Comparison of ENCODE assay signal across 20 cellular contexts in the genomic region with DNA sequence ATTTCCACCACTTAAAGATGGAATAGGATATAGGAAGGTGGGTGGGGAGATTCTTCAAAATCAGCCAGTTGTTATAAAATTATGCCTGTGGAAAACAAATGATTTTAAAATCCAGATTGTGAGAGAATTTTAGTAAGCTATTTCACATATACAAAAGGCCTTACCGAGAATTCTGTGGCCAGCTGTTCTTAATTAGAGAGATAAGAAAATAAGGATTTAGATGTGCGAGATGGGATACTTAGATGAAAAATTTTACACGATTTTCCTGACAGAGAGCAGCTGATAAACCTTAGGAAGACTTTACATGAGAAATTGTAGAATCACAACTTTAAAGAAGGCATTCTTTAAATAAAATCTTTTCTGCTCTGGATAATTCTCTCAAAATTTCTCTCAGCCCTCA.
"Had no signal": no experiment of that assay in that cellular context is flagged by ENCODE, and none has a peak within 500 bp of the region (broad histone marks: within the 10 kb centered on the region; RNA-seq: fewer than 3 reads in every experiment).

No MANE protein-coding gene starts in this region.

- H3K36me3 Mint-ChIP-seq: activated naive CD4-positive, alpha-beta T cell treated with anti-CD3 and anti-CD28 coated beads, Interleukin-2, amount 50 U/mL, for 24 hours; brain had no signal

- H3K9me3 ChIP-seq: pancreas, psoas muscle, right atrium auricular region had no signal

- H3K27ac Mint-ChIP-seq: activated CD8-positive, alpha-beta T cell treated with anti-CD3 and anti-CD28 coated beads, Interleukin-2, amount 10 ng/mL, durations not matched to agents 7 days and 5 days; activated naive CD4-positive, alpha-beta T cell treated with anti-CD3 and anti-CD28 coated beads, Interleukin-2, amount 50 U/mL, for 24 hours; activated T-helper 1 cell treated with anti-CD3 and anti-CD28 coated beads, Interleukin-12 subunit alpha, Interleukin-12 subunit beta, Interleukin-2, Interleukin-4 antibody, amounts not matched to agents 30 ng/mL and 10 ng/mL and 1 ng/mL, durations not matched to agents 14 hours and 24 hours and 36 hours; brain had no signal

- H3K36me3 ChIP-seq: pancreas, right atrium auricular region, WERI-Rb-1 had no signal

- H3K4me1 Mint-ChIP-seq: activated naive CD4-positive, alpha-beta T cell treated with anti-CD3 and anti-CD28 coated beads, Interleukin-2, amount 50 U/mL, for 24 hours had no signal

- H3K4me3 ChIP-seq: pancreas, psoas muscle, right atrium auricular region had no signal

- H3K9me3 Mint-ChIP-seq: activated naive CD4-positive, alpha-beta T cell treated with anti-CD3 and anti-CD28 coated beads, Interleukin-2, amount 50 U/mL, for 24 hours; activated T-helper 1 cell treated with anti-CD3 and anti-CD28 coated beads, Interleukin-12 subunit alpha, Interleukin-12 subunit beta, Interleukin-2, Interleukin-4 antibody, amounts not matched to agents 30 ng/mL and 10 ng/mL and 1 ng/mL, durations not matched to agents 14 hours and 24 hours and 36 hours; nephron had no signal

- ATAC-seq: activated CD8-positive, alpha-beta T cell treated with anti-CD3 and anti-CD28 coated beads, Interleukin-2, amount 10 ng/mL, durations not matched to agents 7 days and 5 days; left lobe of liver; pancreas; psoas muscle; stimulated activated naive CD8-positive, alpha-beta T cell treated with anti-CD3 and anti-CD28 coated beads, Interleukin-15, Interleukin-2, amounts not matched to agents 100 U/mL and 50 U/mL, for 24 hours had no signal

- H3K4me3 Mint-ChIP-seq: activated CD8-positive, alpha-beta T cell treated with anti-CD3 and anti-CD28 coated beads, Interleukin-2, amount 10 ng/mL, durations not matched to agents 7 days and 5 days; activated naive CD4-positive, alpha-beta T cell treated with anti-CD3 and anti-CD28 coated beads, Interleukin-2, amount 50 U/mL, for 24 hours; activated T-helper 1 cell treated with anti-CD3 and anti-CD28 coated beads, Interleukin-12 subunit alpha, Interleukin-12 subunit beta, Interleukin-2, Interleukin-4 antibody, amounts not matched to agents 30 ng/mL and 10 ng/mL and 1 ng/mL, durations not matched to agents 14 hours and 24 hours and 36 hours; brain; nephron had no signal

- H3K4me1 ChIP-seq: pancreas, psoas muscle, right atrium auricular region had no signal

- DNase-seq: activated CD4-positive, alpha-beta T cell treated with anti-CD3 and anti-CD28 coated beads for 1 hour; activated CD4-positive, alpha-beta T cell treated with anti-CD3 and anti-CD28 coated beads, Interleukin-2, amount 50 U/mL, for 1 hour; activated CD8-positive, alpha-beta T cell treated with anti-CD3 and anti-CD28 coated beads, Interleukin-2, amount 10 ng/mL, durations not matched to agents 7 days and 5 days; activated gamma-delta T cell; aorta; effector CD8-positive, alpha-beta T cell; kidney; midbrain; pancreas; psoas muscle; stimulated activated CD4-positive, alpha-beta T cell treated with anti-CD3 and anti-CD28 coated beads, Interleukin-4, amount 100 ng/mL, for 24 hours; stimulated activated naive CD8-positive, alpha-beta T cell treated with anti-CD3 and anti-CD28 coated beads, Interleukin-15, Interleukin-2, amounts not matched to agents 100 U/mL and 50 U/mL, for 24 hours; T-helper 1 cell; WERI-Rb-1 had no signal

- H3K27me3 ChIP-seq: pancreas, right atrium auricular region had no signal

- H3K27ac ChIP-seq: pancreas, psoas muscle, right atrium auricular region, WERI-Rb-1 had no signal
